7 cellular contexts compared by ENCODE assay signal in genomic region chr7:66725843-66726242, GRCh38.
"Had no signal": no experiment of that assay in that cellular context is flagged by ENCODE, and none has a peak within 500 bp of the region (broad histone marks: within the 10 kb centered on the region; RNA-seq: fewer than 3 reads in every experiment).

No MANE protein-coding gene starts in this region.

- H3K4me2 ChIP-seq: KMS-11 had no signal

- H3K27ac Mint-ChIP-seq: IgD-negative memory B cell had no signal

- H3K4me1 Mint-ChIP-seq: IgD-negative memory B cell had no signal

- H3K4me3 ChIP-seq: K562 had no signal

- H3K27ac ChIP-seq: HL-60, KMS-11 had no signal

- DNase-seq: IMR-90, KBM-7, KG1 had no signal

- H3K27me3 Mint-ChIP-seq: IgD-negative memory B cell had no signal

- H3K9ac ChIP-seq: KMS-11 had no signal
